ENCODE assay signal across 32 cellular contexts in genomic region chr5:155844541-155844940, GRCh38.
"Had no signal": no experiment of that assay in that cellular context is flagged by ENCODE, and none has a peak within 500 bp of the region (broad histone marks: within the 10 kb centered on the region; RNA-seq: fewer than 3 reads in every experiment).

No MANE protein-coding gene starts in this region.

- H3K4me1 Mint-ChIP-seq: activated CD4-positive, alpha-beta T cell treated with anti-CD3 and anti-CD28 coated beads for 36 hours; activated CD4-positive, alpha-beta T cell treated with anti-CD3 and anti-CD28 coated beads, Interleukin-2, amount 10 ng/mL, durations not matched to agents 24 days and 14 days; activated CD8-positive, alpha-beta memory T cell treated with anti-CD3 and anti-CD28 coated beads, Interleukin-2, amount 10 ng/mL, durations not matched to agents 7 days and 5 days; activated naive CD4-positive, alpha-beta T cell treated with anti-CD3 and anti-CD28 coated beads, Interleukin-2, amount 50 U/mL, for 24 hours; activated naive CD8-positive, alpha-beta T cell treated with anti-CD3 and anti-CD28 coated beads for 36 hours; activated naive CD8-positive, alpha-beta T cell treated with anti-CD3 and anti-CD28 coated beads, Interleukin-2, amount 50 U/mL, for 24 hours; endodermal cell had no signal

- H3K27me3 ChIP-seq: adrenal gland, body of pancreas, esophagus squamous epithelium, gastroesophageal sphincter, heart right ventricle, hepatocyte had no signal

- H3K4me1 ChIP-seq: adrenal gland, body of pancreas, esophagus squamous epithelium, gastroesophageal sphincter, heart right ventricle had no signal

- ATAC-seq: activated CD4-positive, alpha-beta T cell treated with anti-CD3 and anti-CD28 coated beads for 36 hours; activated CD8-positive, alpha-beta memory T cell treated with anti-CD3 and anti-CD28 coated beads, Interleukin-2, amount 10 ng/mL, durations not matched to agents 7 days and 5 days; activated CD8-positive, alpha-beta T cell treated with anti-CD3 and anti-CD28 coated beads, Interleukin-2, amount 10 ng/mL, durations not matched to agents 7 days and 5 days; activated naive CD8-positive, alpha-beta T cell treated with anti-CD3 and anti-CD28 coated beads, Interleukin-2, amount 50 U/mL, for 24 hours; body of pancreas; gastroesophageal sphincter; heart right ventricle had no signal

- H3K27me3 Mint-ChIP-seq: activated CD4-positive, alpha-beta memory T cell treated with anti-CD3 and anti-CD28 coated beads for 36 hours; activated CD4-positive, alpha-beta T cell treated with anti-CD3 and anti-CD28 coated beads for 36 hours; activated CD4-positive, alpha-beta T cell treated with anti-CD3 and anti-CD28 coated beads, Interleukin-2, amount 10 ng/mL, durations not matched to agents 24 days and 14 days; activated CD8-positive, alpha-beta memory T cell treated with anti-CD3 and anti-CD28 coated beads, Interleukin-2, amount 10 ng/mL, durations not matched to agents 7 days and 5 days; activated naive CD8-positive, alpha-beta T cell treated with anti-CD3 and anti-CD28 coated beads for 36 hours; activated naive CD8-positive, alpha-beta T cell treated with anti-CD3 and anti-CD28 coated beads, Interleukin-2, amount 50 U/mL, for 24 hours had no signal

- H3K36me3 ChIP-seq: adrenal gland, esophagus squamous epithelium, gastroesophageal sphincter, heart right ventricle had no signal

- H3K27ac Mint-ChIP-seq: activated CD4-positive, alpha-beta memory T cell treated with anti-CD3 and anti-CD28 coated beads for 36 hours; activated CD4-positive, alpha-beta T cell treated with anti-CD3 and anti-CD28 coated beads for 36 hours; activated CD4-positive, alpha-beta T cell treated with anti-CD3 and anti-CD28 coated beads, Interleukin-2, amount 10 ng/mL, durations not matched to agents 24 days and 14 days; activated CD8-positive, alpha-beta memory T cell treated with anti-CD3 and anti-CD28 coated beads, Interleukin-2, amount 10 ng/mL, durations not matched to agents 7 days and 5 days; activated CD8-positive, alpha-beta T cell treated with anti-CD3 and anti-CD28 coated beads, Interleukin-2, amount 10 ng/mL, durations not matched to agents 7 days and 5 days; activated naive CD4-positive, alpha-beta T cell treated with anti-CD3 and anti-CD28 coated beads for 36 hours; activated naive CD4-positive, alpha-beta T cell treated with anti-CD3 and anti-CD28 coated beads, Interleukin-2, amount 50 U/mL, for 24 hours; activated naive CD8-positive, alpha-beta T cell treated with anti-CD3 and anti-CD28 coated beads for 36 hours; activated naive CD8-positive, alpha-beta T cell treated with anti-CD3 and anti-CD28 coated beads, Interleukin-2, amount 50 U/mL, for 24 hours; activated T-helper 1 cell treated with anti-CD3 and anti-CD28 coated beads, Interleukin-12 subunit alpha, Interleukin-12 subunit beta, Interleukin-2, Interleukin-4 antibody, amounts not matched to agents 30 ng/mL and 10 ng/mL and 1 ng/mL, durations not matched to agents 14 hours and 24 hours and 36 hours; activated T-helper 2 cell treated with anti-CD3 and anti-CD28 coated beads, Interferon-gamma antibody, Interleukin-2, Interleukin-4, amounts not matched to agents 10 μg/mL and 5 μg/mL and 100 μg/mL, durations not matched to agents 14 hours and 24 hours and 36 hours; endodermal cell had no signal

- H3K4me3 ChIP-seq: adrenal gland, body of pancreas, esophagus squamous epithelium, gastroesophageal sphincter, heart right ventricle, hepatocyte had no signal

- H3K27ac ChIP-seq: adrenal gland, body of pancreas, esophagus squamous epithelium, gastroesophageal sphincter, heart right ventricle, hepatocyte had no signal

- H3K9me3 Mint-ChIP-seq: activated CD4-positive, alpha-beta memory T cell treated with anti-CD3 and anti-CD28 coated beads for 36 hours; activated CD4-positive, alpha-beta T cell treated with anti-CD3 and anti-CD28 coated beads, Interleukin-2, amount 10 ng/mL, durations not matched to agents 24 days and 14 days; activated naive CD4-positive, alpha-beta T cell treated with anti-CD3 and anti-CD28 coated beads for 36 hours; activated naive CD4-positive, alpha-beta T cell treated with anti-CD3 and anti-CD28 coated beads, Interleukin-2, amount 50 U/mL, for 24 hours; activated naive CD8-positive, alpha-beta T cell treated with anti-CD3 and anti-CD28 coated beads for 36 hours; activated naive CD8-positive, alpha-beta T cell treated with anti-CD3 and anti-CD28 coated beads, Interleukin-2, amount 50 U/mL, for 24 hours; activated T-helper 1 cell treated with anti-CD3 and anti-CD28 coated beads, Interleukin-12 subunit alpha, Interleukin-12 subunit beta, Interleukin-2, Interleukin-4 antibody, amounts not matched to agents 30 ng/mL and 10 ng/mL and 1 ng/mL, durations not matched to agents 14 hours and 24 hours and 36 hours; activated T-helper 2 cell treated with anti-CD3 and anti-CD28 coated beads, Interferon-gamma antibody, Interleukin-2, Interleukin-4, amounts not matched to agents 10 μg/mL and 5 μg/mL and 100 μg/mL, durations not matched to agents 14 hours and 24 hours and 36 hours; endodermal cell had no signal

- H3K4me3 Mint-ChIP-seq: activated CD4-positive, alpha-beta memory T cell treated with anti-CD3 and anti-CD28 coated beads for 36 hours; activated CD4-positive, alpha-beta T cell treated with anti-CD3 and anti-CD28 coated beads for 36 hours; activated CD4-positive, alpha-beta T cell treated with anti-CD3 and anti-CD28 coated beads, Interleukin-2, amount 10 ng/mL, durations not matched to agents 24 days and 14 days; activated CD8-positive, alpha-beta memory T cell treated with anti-CD3 and anti-CD28 coated beads, Interleukin-2, amount 10 ng/mL, durations not matched to agents 7 days and 5 days; activated CD8-positive, alpha-beta T cell treated with anti-CD3 and anti-CD28 coated beads, Interleukin-2, amount 10 ng/mL, durations not matched to agents 7 days and 5 days; activated naive CD4-positive, alpha-beta T cell treated with anti-CD3 and anti-CD28 coated beads for 36 hours; activated naive CD4-positive, alpha-beta T cell treated with anti-CD3 and anti-CD28 coated beads, Interleukin-2, amount 50 U/mL, for 24 hours; activated naive CD8-positive, alpha-beta T cell treated with anti-CD3 and anti-CD28 coated beads for 36 hours; activated naive CD8-positive, alpha-beta T cell treated with anti-CD3 and anti-CD28 coated beads, Interleukin-2, amount 50 U/mL, for 24 hours; activated T-helper 1 cell treated with anti-CD3 and anti-CD28 coated beads, Interleukin-12 subunit alpha, Interleukin-12 subunit beta, Interleukin-2, Interleukin-4 antibody, amounts not matched to agents 30 ng/mL and 10 ng/mL and 1 ng/mL, durations not matched to agents 14 hours and 24 hours and 36 hours; endodermal cell had no signal

- DNase-seq: activated CD4-positive, alpha-beta memory T cell treated with anti-CD3 and anti-CD28 coated beads for 36 hours; activated CD4-positive, alpha-beta T cell treated with anti-CD3 and anti-CD28 coated beads for 36 hours; activated CD4-positive, alpha-beta T cell treated with anti-CD3 and anti-CD28 coated beads, Interleukin-2, amount 10 ng/mL, durations not matched to agents 24 days and 14 days; activated CD4-positive, CD25-positive, alpha-beta regulatory T cell; activated CD4-positive, CD25-positive, alpha-beta regulatory T cell treated with anti-CD3 and anti-CD28 coated beads, Interleukin-2, amount 50 U/mL, for 72 hours; activated CD8-positive, alpha-beta memory T cell treated with anti-CD3 and anti-CD28 coated beads, Interleukin-2, amount 10 ng/mL, durations not matched to agents 7 days and 5 days; activated CD8-positive, alpha-beta memory T cell treated with anti-CD3 and anti-CD28 coated beads, Interleukin-2, amount 50 U/mL, for 4 hours; activated CD8-positive, alpha-beta T cell treated with anti-CD3 and anti-CD28 coated beads, Interleukin-2, amount 10 ng/mL, durations not matched to agents 7 days and 5 days; activated effector memory CD4-positive, alpha-beta T cell treated with anti-CD3 and anti-CD28 coated beads, Interleukin-2, amount 50 U/mL, for 16 hours; activated naive CD4-positive, alpha-beta T cell treated with anti-CD3 and anti-CD28 coated beads for 36 hours; activated naive CD8-positive, alpha-beta T cell treated with anti-CD3 and anti-CD28 coated beads for 36 hours; activated naive CD8-positive, alpha-beta T cell treated with anti-CD3 and anti-CD28 coated beads, Interleukin-2, amount 50 U/mL, for 24 hours; activated T-cell treated with anti-CD3 and anti-CD28 coated beads, Interleukin-2, amount 50 U/mL, for 1 hour; activated T-cell treated with anti-CD3 and anti-CD28 coated beads, Interleukin-2, amount 50 U/mL, for 48 hours; adrenal gland; amygdala; aorta; body of pancreas; caudate nucleus; cortex of kidney; effector CD8-positive, alpha-beta T cell; endodermal cell; erythroblast; esophagus squamous epithelium; foreskin melanocyte; heart right ventricle; T-helper 2 cell had no signal

- H3K36me3 Mint-ChIP-seq: activated CD4-positive, alpha-beta memory T cell treated with anti-CD3 and anti-CD28 coated beads for 36 hours; activated CD8-positive, alpha-beta memory T cell treated with anti-CD3 and anti-CD28 coated beads, Interleukin-2, amount 10 ng/mL, durations not matched to agents 7 days and 5 days; activated naive CD4-positive, alpha-beta T cell treated with anti-CD3 and anti-CD28 coated beads, Interleukin-2, amount 50 U/mL, for 24 hours; activated naive CD8-positive, alpha-beta T cell treated with anti-CD3 and anti-CD28 coated beads for 36 hours had no signal

- H3K9me3 ChIP-seq: adrenal gland, body of pancreas, esophagus squamous epithelium, gastroesophageal sphincter, heart right ventricle had no signal
